Comparison of ENCODE assay signal across 18 cellular contexts in the genomic region with DNA sequence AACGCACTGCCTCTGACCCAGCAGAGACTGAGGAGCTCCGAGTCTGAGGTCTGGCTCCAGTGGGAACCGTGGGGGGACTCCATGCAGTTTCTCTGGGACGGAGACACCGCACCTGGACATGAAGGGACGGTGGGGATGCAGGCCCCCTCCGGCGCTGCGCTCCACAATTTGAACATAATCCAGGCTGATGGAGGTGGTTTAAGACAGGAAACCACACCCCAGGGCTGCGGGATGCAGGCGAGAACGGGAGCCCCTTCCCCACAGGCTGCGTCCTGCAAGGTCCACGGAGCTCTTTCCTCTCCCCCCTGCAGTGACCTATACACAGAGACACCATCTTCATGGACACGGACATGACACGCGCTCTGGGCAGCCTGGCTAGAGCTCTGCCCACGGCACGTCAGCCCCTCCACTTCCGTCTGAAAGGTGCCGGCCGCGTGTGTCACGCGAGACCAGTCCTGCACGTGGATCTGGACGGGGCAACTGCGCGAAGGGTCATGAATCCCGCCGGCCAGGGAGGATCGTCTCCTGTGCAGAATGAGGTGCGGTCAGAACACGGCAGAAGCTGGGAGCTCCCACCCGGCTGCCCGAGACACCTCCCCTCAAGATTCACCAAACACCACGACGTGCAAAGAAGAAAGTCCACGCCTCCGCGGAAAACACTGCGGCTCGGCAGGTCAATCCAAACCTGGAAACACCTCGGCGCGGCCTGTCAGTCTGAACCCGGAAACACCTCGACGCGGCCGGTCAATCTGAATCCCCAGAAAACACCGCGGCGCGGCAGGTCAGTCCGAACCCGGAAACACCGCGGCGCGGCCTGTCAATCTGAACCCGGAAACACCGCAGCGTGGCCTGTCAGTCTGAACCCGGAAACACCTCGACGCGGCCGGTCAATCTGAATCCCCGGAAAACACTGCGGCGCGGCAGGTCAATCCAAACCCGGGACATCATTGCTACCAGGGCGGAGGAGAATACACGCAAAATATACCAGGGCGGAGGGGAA.
"Had no signal": no experiment of that assay in that cellular context is flagged by ENCODE, and none has a peak within 500 bp of the region (broad histone marks: within the 10 kb centered on the region; RNA-seq: fewer than 3 reads in every experiment).

No MANE protein-coding gene starts in this region.

- ATAC-seq: activated naive CD8-positive, alpha-beta T cell treated with anti-CD3 and anti-CD28 coated beads, Interleukin-2, amount 50 U/mL, for 24 hours; naive thymus-derived CD8-positive, alpha-beta T cell; stimulated activated effector memory CD8-positive, alpha-beta T cell treated with anti-CD3 and anti-CD28 coated beads, Interleukin-12 subunit alpha, Interleukin-12 subunit beta, amount 100 ng/mL, for 72 hours had no signal

- H3K9ac ChIP-seq: SK-N-SH had no signal

- H3K4me3 Mint-ChIP-seq: activated naive CD8-positive, alpha-beta T cell treated with anti-CD3 and anti-CD28 coated beads, Interleukin-2, amount 50 U/mL, for 24 hours; central memory CD8-positive, alpha-beta T cell; naive thymus-derived CD8-positive, alpha-beta T cell; stimulated activated effector memory CD8-positive, alpha-beta T cell treated with anti-CD3 and anti-CD28 coated beads, Interleukin-12 subunit alpha, Interleukin-12 subunit beta, amount 100 ng/mL, for 72 hours had no signal

- H3K27me3 ChIP-seq: ascending aorta had no signal

- DNase-seq: activated CD4-positive, alpha-beta T cell treated with anti-CD3 and anti-CD28 coated beads, Interleukin-2, amount 50 U/mL, for 1 hour; activated CD4-positive, CD25-positive, alpha-beta regulatory T cell; activated naive CD4-positive, alpha-beta T cell treated with Interleukin-2 at 50 U/mL for 16 hours; activated naive CD8-positive, alpha-beta T cell treated with anti-CD3 and anti-CD28 coated beads, Interleukin-2, amount 50 U/mL, for 24 hours; kidney glomerular epithelial cell; mesendoderm; retina; SHP77 treated with DMSO at 0.1 percent for 48 hours; SK-N-SH; small intestine; stimulated activated CD4-positive, alpha-beta T cell treated with anti-CD3 and anti-CD28 coated beads, Interleukin-4, amount 100 ng/mL, for 1 hour; stomach had no signal

- FAIRE-seq: frontal cortex, small intestine had no signal

- H3K36me3 ChIP-seq: ascending aorta, stomach had no signal

- H3K9me3 Mint-ChIP-seq: activated naive CD8-positive, alpha-beta T cell treated with anti-CD3 and anti-CD28 coated beads, Interleukin-2, amount 50 U/mL, for 24 hours; central memory CD8-positive, alpha-beta T cell; stimulated activated effector memory CD8-positive, alpha-beta T cell treated with anti-CD3 and anti-CD28 coated beads, Interleukin-12 subunit alpha, Interleukin-12 subunit beta, amount 100 ng/mL, for 72 hours had no signal

- H3K4me1 ChIP-seq: ascending aorta, stomach had no signal

- H3K4me3 ChIP-seq: ascending aorta, coronary artery, stomach had no signal

- H3K4me1 Mint-ChIP-seq: activated naive CD8-positive, alpha-beta T cell treated with anti-CD3 and anti-CD28 coated beads, Interleukin-2, amount 50 U/mL, for 24 hours had no signal

- H3K27me3 Mint-ChIP-seq: activated naive CD8-positive, alpha-beta T cell treated with anti-CD3 and anti-CD28 coated beads, Interleukin-2, amount 50 U/mL, for 24 hours; central memory CD8-positive, alpha-beta T cell; naive thymus-derived CD8-positive, alpha-beta T cell had no signal

- H3K9me3 ChIP-seq: SK-N-SH had no signal

- H3K27ac Mint-ChIP-seq: activated naive CD8-positive, alpha-beta T cell treated with anti-CD3 and anti-CD28 coated beads, Interleukin-2, amount 50 U/mL, for 24 hours; naive thymus-derived CD8-positive, alpha-beta T cell; stimulated activated effector memory CD8-positive, alpha-beta T cell treated with anti-CD3 and anti-CD28 coated beads, Interleukin-12 subunit alpha, Interleukin-12 subunit beta, amount 100 ng/mL, for 72 hours had no signal

- H3K27ac ChIP-seq: ascending aorta, coronary artery, stomach had no signal
